ENCODE assay signal across 21 cellular contexts in genomic region chr14:93999573-93999972, GRCh38. TPM values are rescaled to one million over a fixed set of nuclear protein-coding genes. Genes with fewer than 3 reads are reported as not detected.
DNase-seq lines count a peak whose midpoint lies in the region; TF ChIP-seq lines count a peak whose summit lies in the region.
"Had no signal": no experiment of that assay in that cellular context is flagged by ENCODE, and none has a peak within 500 bp of the region (broad histone marks: within the 10 kb centered on the region; RNA-seq: fewer than 3 reads in every experiment).

No MANE protein-coding gene starts in this region.

- no peak overlapping the region for H3K4me3 Mint-ChIP-seq in activated naive CD4-positive, alpha-beta T cell treated with anti-CD3 and anti-CD28 coated beads, Interleukin-2, amount 50 U/mL, for 24 hours
- no peak overlapping the region for H3K4me3 Mint-ChIP-seq in activated naive CD4-positive, alpha-beta T cell treated with anti-CD3 and anti-CD28 coated beads, Interleukin-2, amount 10 ng/mL, durations not matched to agents 7 days and 5 days
- H3K4me3 Mint-ChIP-seq: immature natural killer cell; naive thymus-derived CD4-positive, alpha-beta T cell had no signal

- H3K27me3 Mint-ChIP-seq in activated naive CD4-positive, alpha-beta T cell treated with anti-CD3 and anti-CD28 coated beads, Interleukin-2, amount 50 U/mL, for 24 hours = no peaks in the 10 kb centered on the region
- H3K27me3 Mint-ChIP-seq in activated naive CD4-positive, alpha-beta T cell treated with anti-CD3 and anti-CD28 coated beads, Interleukin-2, amount 10 ng/mL, durations not matched to agents 7 days and 5 days = peaks cover 22% of the 10 kb centered on the region

- H4K20me1 ChIP-seq in SU-DHL-6 (ENCODE audit: low read depth, low read length) = no peaks in the 10 kb centered on the region
- H4K20me1 ChIP-seq: BLaER1 had no signal

- H3K36me3 Mint-ChIP-seq in activated naive CD4-positive, alpha-beta T cell treated with anti-CD3 and anti-CD28 coated beads, Interleukin-2, amount 50 U/mL, for 24 hours = no peaks in the 10 kb centered on the region
- no peaks in the 10 kb centered on the region for H3K36me3 Mint-ChIP-seq in activated naive CD4-positive, alpha-beta T cell treated with anti-CD3 and anti-CD28 coated beads, Interleukin-2, amount 10 ng/mL, durations not matched to agents 7 days and 5 days
- H3K36me3 Mint-ChIP-seq: immature natural killer cell; naive thymus-derived CD4-positive, alpha-beta T cell had no signal

- peak; percentile 16; the same call in 1 of the 2 replicates for TF ChIP-seq CTCF in GM12875 (IDR thresholded peaks at IDR 0.05; ENCODE audit: borderline replicate concordance, insufficient read depth, low read depth, low read length)
- TF ChIP-seq CTCF in SU-DHL-6 (IDR thresholded peaks at IDR 0.05; ENCODE audit: insufficient read depth, low read length, poor library complexity, severe bottlenecking) = no peak

- no peaks in the 10 kb centered on the region for H3K79me1 ChIP-seq in trophoblast cell (ENCODE audit: low read length)

- no peak overlapping the region for H2AK5ac ChIP-seq in trophoblast cell (ENCODE audit: low read length)

- DNase-seq in activated naive CD4-positive, alpha-beta T cell treated with anti-CD3 and anti-CD28 coated beads, Interleukin-2, amount 10 ng/mL, durations not matched to agents 7 days and 5 days = no peak
- peak; percentile 7 to 34 for DNase-seq in trophoblast cell
- no peak for DNase-seq in middle frontal gyrus (ENCODE audit: extremely low spot score, low spot score)
- no peak for DNase-seq in medulla oblongata (ENCODE audit: extremely low spot score)
- DNase-seq: activated gamma-delta T cell; DMS53; effector CD4-positive, alpha-beta T cell; foreskin fibroblast; GF-D8; immature natural killer cell; naive thymus-derived CD4-positive, alpha-beta T cell; NCI-H2081; small intestine; stimulated activated CD4-positive, alpha-beta T cell treated with anti-CD3 and anti-CD28 coated beads, Interleukin-2, amount 100 ng/mL, for 24 hours; substantia nigra had no signal

- H3K14ac ChIP-seq in trophoblast cell (ENCODE audit: low read length) = no peak overlapping the region

- no peak overlapping the region for H4K8ac ChIP-seq in trophoblast cell (ENCODE audit: low read depth, low read length)

- peak overlapping the region; percentile 63 for H3K27ac Mint-ChIP-seq in activated naive CD4-positive, alpha-beta T cell treated with anti-CD3 and anti-CD28 coated beads, Interleukin-2, amount 50 U/mL, for 24 hours
- no peak overlapping the region for H3K27ac Mint-ChIP-seq in activated naive CD4-positive, alpha-beta T cell treated with anti-CD3 and anti-CD28 coated beads, Interleukin-2, amount 10 ng/mL, durations not matched to agents 7 days and 5 days
- H3K27ac Mint-ChIP-seq: immature natural killer cell had no signal

- H3K9me3 ChIP-seq in SU-DHL-6 (ENCODE audit: insufficient read depth, low read length) = no peaks in the 10 kb centered on the region
- no peaks in the 10 kb centered on the region for H3K9me3 ChIP-seq in trophoblast cell (ENCODE audit: insufficient read depth, low read depth, low read length)
- H3K9me3 ChIP-seq: BLaER1 had no signal

- no peak overlapping the region for H2BK12ac ChIP-seq in trophoblast cell (ENCODE audit: low read length)

- H3K23ac ChIP-seq in trophoblast cell (ENCODE audit: low read length) = no peak overlapping the region

- H3K4me1 ChIP-seq in trophoblast cell (ENCODE audit: control insufficient read depth in 1 of 2, insufficient read depth in 2 of 2, low read length in 2 of 2) = peaks cover 0 to 6% of the 10 kb centered on the region in 2 experiments

- peak overlapping the region; percentile 9; the same call in 1 of the 2 replicates for H3K9ac ChIP-seq in SU-DHL-6 (ENCODE audit: low read length)
- no peak overlapping the region for H3K9ac ChIP-seq in trophoblast cell (ENCODE audit: low read length)
- H3K9ac ChIP-seq: BLaER1 had no signal

- H3K4me3 ChIP-seq in GM12875 (ENCODE audit: low read depth, low read length) (no peak overlapping the region), SU-DHL-6 (ENCODE audit: insufficient read depth, low read length, poor library complexity, severe bottlenecking) (no peak overlapping the region), trophoblast cell (ENCODE audit: low read depth, low read length) (no peak overlapping the region)
- H3K4me3 ChIP-seq: BLaER1 had no signal

- H3K27ac ChIP-seq in SU-DHL-6 (ENCODE audit: low read depth, low read length) = no peak overlapping the region
- no peak overlapping the region for H3K27ac ChIP-seq in trophoblast cell (ENCODE audit: low read depth, low read length)
- H3K27ac ChIP-seq: BLaER1 had no signal

- H3K27me3 ChIP-seq in SU-DHL-6 (ENCODE audit: low read length) (no peaks in the 10 kb centered on the region), trophoblast cell (ENCODE audit: insufficient read depth, low read length) (no peaks in the 10 kb centered on the region)

- H3K4me2 ChIP-seq in SU-DHL-6 (ENCODE audit: low read depth, low read length, poor library complexity, severe bottlenecking) (no peak overlapping the region), trophoblast cell (ENCODE audit: low read length) (no peak overlapping the region)
- H3K4me2 ChIP-seq: BLaER1 had no signal

- no peaks in the 10 kb centered on the region for H3F3A ChIP-seq in SU-DHL-6 (ENCODE audit: insufficient read depth)

- H3K36me3 ChIP-seq in SU-DHL-6 (ENCODE audit: low read length) = no peaks in the 10 kb centered on the region
- no peaks in the 10 kb centered on the region for H3K36me3 ChIP-seq in trophoblast cell (ENCODE audit: control insufficient read depth in 1 of 2, insufficient read depth in 2 of 2, low read length in 2 of 2)
- H3K36me3 ChIP-seq: BLaER1 had no signal

- WGBS in trophoblast cell (ENCODE audit: extremely low coverage, insufficient coverage, insufficient read length) = no CpG with 5 or more reads among the region's 8 CpGs

- H3K9me3 Mint-ChIP-seq in activated naive CD4-positive, alpha-beta T cell treated with anti-CD3 and anti-CD28 coated beads, Interleukin-2, amount 50 U/mL, for 24 hours = no peaks in the 10 kb centered on the region
- H3K9me3 Mint-ChIP-seq in activated naive CD4-positive, alpha-beta T cell treated with anti-CD3 and anti-CD28 coated beads, Interleukin-2, amount 10 ng/mL, durations not matched to agents 7 days and 5 days = no peaks in the 10 kb centered on the region
- H3K9me3 Mint-ChIP-seq: immature natural killer cell had no signal

- H3K79me2 ChIP-seq in SU-DHL-6 (ENCODE audit: insufficient read depth, low read length) (no peaks in the 10 kb centered on the region), trophoblast cell (ENCODE audit: control insufficient read depth, insufficient read depth, low read length, poor library complexity) (no peaks in the 10 kb centered on the region)

- H4K91ac ChIP-seq in trophoblast cell (ENCODE audit: low read depth, low read length) = no peak overlapping the region

- H3K9me2 ChIP-seq in SU-DHL-6 (replicated peaks; ENCODE audit: insufficient read depth, low read length) = no peaks in the 10 kb centered on the region

- H2AFZ ChIP-seq in SU-DHL-6 (ENCODE audit: low read depth, low read length, severe bottlenecking) = no peak overlapping the region
- no peak overlapping the region for H2AFZ ChIP-seq in trophoblast cell (ENCODE audit: insufficient read depth, low read length, poor library complexity)

- no peak overlapping the region for H2BK120ac ChIP-seq in trophoblast cell (ENCODE audit: insufficient read depth, low read length, poor library complexity)

- no peak overlapping the region for H3K4ac ChIP-seq in trophoblast cell (ENCODE audit: low read depth, low read length)

- peaks cover 16% of the 10 kb centered on the region for H3K4me1 Mint-ChIP-seq in activated naive CD4-positive, alpha-beta T cell treated with anti-CD3 and anti-CD28 coated beads, Interleukin-2, amount 50 U/mL, for 24 hours
- peaks cover 39% of the 10 kb centered on the region for H3K4me1 Mint-ChIP-seq in activated naive CD4-positive, alpha-beta T cell treated with anti-CD3 and anti-CD28 coated beads, Interleukin-2, amount 10 ng/mL, durations not matched to agents 7 days and 5 days
- H3K4me1 Mint-ChIP-seq: immature natural killer cell had no signal

- H2BK5ac ChIP-seq in trophoblast cell (ENCODE audit: low read depth, low read length, poor library complexity) = no peak overlapping the region

- CTCF ChIA-PET in activated naive CD4-positive, alpha-beta T cell treated with anti-CD3 and anti-CD28 coated beads, Interleukin-2, amount 10 ng/mL, durations not matched to agents 7 days and 5 days (lab: Charles Lee) = interaction anchor here (0.5 to 7.9 kb wide), 9 partner anchors 14 to 110 kb away, joined by 3 to 186 read pairs (median 8); no protein-coding TSS in a partner anchor

- no peak overlapping the region for H3K18ac ChIP-seq in trophoblast cell (ENCODE audit: low read length)

- no peak overlapping the region for H4K12ac ChIP-seq in trophoblast cell (ENCODE audit: low read depth, low read length)

RNA-seq across cellular contexts. Expression of gene CCDC197, which starts 2.5 kb away (rescaled TPM):
- 0.03 TPM in 1 of 2 replicates, not detected in the other for polyA plus RNA-seq in trophoblast cell (2013)
- polyA plus RNA-seq: esophagus; immature natural killer cell; naive thymus-derived CD4-positive, alpha-beta T cell; small intestine; urinary bladder had no signal

RNA-seq across cellular contexts. Expression of gene ASB2, which starts 23.2 kb away (rescaled TPM):
- 0.83 and 1.3 TPM in 2 replicates for polyA plus RNA-seq in trophoblast cell (2013)
- polyA plus RNA-seq: naive thymus-derived CD4-positive, alpha-beta T cell had no signal

RNA-seq across cellular contexts. Expression of gene OTUB2, which starts 26.6 kb away (rescaled TPM):
- polyA plus RNA-seq in trophoblast cell (2013) = 29.6 and 30.4 TPM in 2 replicates

Comparison
In these comparisons a context has a peak if more than half of its experiments do, and no peak if none do; other contexts are left out.
1. DNase-seq: peak in trophoblast cell (2 of 2); none in activated naive CD4-positive, alpha-beta T cell treated with anti-CD3 and anti-CD28 coated beads, Interleukin-2, amount 10 ng/mL, durations not matched to agents 7 days and 5 days (single experiment), middle frontal gyrus (single experiment) and medulla oblongata (single experiment).